Comparison of ENCODE assay signal across 15 cellular contexts in the genomic region with DNA sequence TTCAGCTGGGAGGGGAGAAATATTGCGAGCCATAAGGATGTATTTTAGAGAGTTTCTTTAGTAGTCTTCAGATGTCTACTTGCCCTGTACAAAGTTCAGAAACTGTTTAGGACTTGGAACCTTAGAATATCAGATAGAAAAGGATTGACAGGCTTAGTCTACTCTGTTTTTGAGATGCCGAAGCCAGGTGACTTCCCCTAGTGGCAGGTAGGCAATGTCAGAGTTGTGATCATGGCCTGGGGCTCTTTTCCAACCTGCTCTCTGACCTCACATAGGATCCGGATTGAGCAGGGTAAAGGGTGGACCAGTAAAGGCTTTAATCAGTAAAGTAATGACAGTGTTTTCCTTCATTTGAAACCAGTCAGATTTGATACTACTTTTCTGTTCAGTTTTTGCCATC. TPM values are rescaled to one million over a fixed set of nuclear protein-coding genes. Genes with fewer than 3 reads are reported as not detected.
DNase-seq lines count a peak whose midpoint lies in the region; TF ChIP-seq lines count a peak whose summit lies in the region.
"Had no signal": no experiment of that assay in that cellular context is flagged by ENCODE, and none has a peak within 500 bp of the region (broad histone marks: within the 10 kb centered on the region; RNA-seq: fewer than 3 reads in every experiment).

No MANE protein-coding gene starts in this region.

- H3K4me1 Mint-ChIP-seq in activated T-cell treated with anti-CD3 and anti-CD28 coated beads, Interleukin-2, amount 50 U/mL, for 24 hours (ENCODE audit: low read depth), result no peaks in the 10 kb centered on the region
- peaks cover 6 to 7% of the 10 kb centered on the region in 2 experiments; a peak in 3 of 4 replicates for H3K4me1 Mint-ChIP-seq in H9
- peaks cover 21% of the 10 kb centered on the region for H3K4me1 Mint-ChIP-seq in activated naive CD8-positive, alpha-beta T cell (ENCODE audit: low read depth)

- no peak overlapping the region for H2BK20ac ChIP-seq in H9 (ENCODE audit: low read depth, low read length, poor library complexity, severe bottlenecking)

- no peak overlapping the region for H3K4ac ChIP-seq in H9 (ENCODE audit: low read depth, low read length)
- no peak overlapping the region for H3K4ac ChIP-seq in mesendoderm (ENCODE audit: low read depth, low read length)

- no peaks in the 10 kb centered on the region for H3K4me1 ChIP-seq in H9 (ENCODE audit: insufficient read depth, low read length)
- no peaks in the 10 kb centered on the region for H3K4me1 ChIP-seq in mesendoderm (ENCODE audit: control insufficient read depth, low read depth, low read length)

- WGBS in H9 (ENCODE audit: extremely low coverage, insufficient read length, low lambda C conversion rate), result no CpG with 5 or more reads among the region's 3 CpGs
- WGBS in mesendoderm (ENCODE audit: extremely low coverage, insufficient coverage, low lambda C conversion rate), result no CpG with 5 or more reads among the region's 3 CpGs

- no peak overlapping the region for H3K18ac ChIP-seq in H9 (ENCODE audit: insufficient read length, low read depth, low read length)
- no peak overlapping the region for H3K18ac ChIP-seq in mesendoderm (ENCODE audit: low read length)

- H3K14ac ChIP-seq in H9 (ENCODE audit: insufficient read depth, low read length), result no peak overlapping the region

- H3K27me3 Mint-ChIP-seq in activated T-cell treated with anti-CD3 and anti-CD28 coated beads, Interleukin-2, amount 50 U/mL, for 24 hours, result no peaks in the 10 kb centered on the region
- no peaks in the 10 kb centered on the region; the same call in 1 of the 2 replicates for H3K27me3 Mint-ChIP-seq in H9 (ENCODE audit: low read depth)
- H3K27me3 Mint-ChIP-seq in activated naive CD8-positive, alpha-beta T cell, result no peaks in the 10 kb centered on the region

- no peak overlapping the region for H4K91ac ChIP-seq in H9 (ENCODE audit: insufficient read length, low read depth, low read length)

- H4K5ac ChIP-seq in H9 (ENCODE audit: insufficient read length, low read depth, low read length) (no peak overlapping the region), mesendoderm (ENCODE audit: low read length) (no peak overlapping the region)

- no peak overlapping the region for H2BK120ac ChIP-seq in H9 (ENCODE audit: low read depth, low read length, poor library complexity, severe bottlenecking)
- no peak overlapping the region for H2BK120ac ChIP-seq in mesendoderm (ENCODE audit: low read depth, low read length)

- H3K23ac ChIP-seq in H9 (ENCODE audit: insufficient read length, low read depth, low read length), result no peak overlapping the region
- no peak overlapping the region for H3K23ac ChIP-seq in mesendoderm (ENCODE audit: low read length)

- H3K79me2 ChIP-seq in H9 (ENCODE audit: insufficient read depth, low read length), result no peaks in the 10 kb centered on the region
- no peaks in the 10 kb centered on the region for H3K79me2 ChIP-seq in mesendoderm (ENCODE audit: control insufficient read depth, insufficient read depth, low read length)

- H3K36me3 Mint-ChIP-seq in activated T-cell treated with anti-CD3 and anti-CD28 coated beads, Interleukin-2, amount 50 U/mL, for 24 hours (ENCODE audit: low read depth), result peaks cover 48% of the 10 kb centered on the region
- peaks cover 0 to 5% (median 5%) of the 10 kb centered on the region in 3 experiments; a peak in 4 of 7 replicates for H3K36me3 Mint-ChIP-seq in H9 (ENCODE audit: insufficient read depth in 1 of 3, low read depth in 3 of 3)
- peaks cover 19% of the 10 kb centered on the region for H3K36me3 Mint-ChIP-seq in activated naive CD8-positive, alpha-beta T cell

- no peaks in the 10 kb centered on the region for H3K9me3 ChIP-seq in H9 (ENCODE audit: control insufficient read depth, low read depth, low read length)

- H3K4me3 ChIP-seq in mesendoderm (ENCODE audit: low read length), result no peak overlapping the region
- H3K4me3 ChIP-seq: dorsolateral prefrontal cortex had no signal

- no peak for DNase-seq in activated T-cell treated with anti-CD3 and anti-CD28 coated beads, Interleukin-2, amount 50 U/mL, for 24 hours
- DNase-seq in activated T-cell treated with anti-CD3 and anti-CD28 coated beads, Interleukin-2, amount 50 U/mL, for 1 hour, result no peak
- DNase-seq in H9 (no peak), mesendoderm (peak; percentile 75), glomerular visceral epithelial cell (ENCODE audit: extremely low spot score) (no peak), NK-92 (lab: John Stamatoyannopoulos, UW; ENCODE audit: unreplicated experiment) (no peak), A172 (ENCODE audit: low spot score) (no peak)
- DNase-seq: activated CD4-positive, CD25-positive, alpha-beta regulatory T cell treated with anti-CD3 and anti-CD28 coated beads, Interleukin-2, amount 50 U/mL, for 72 hours; activated effector memory CD4-positive, alpha-beta T cell treated with anti-CD3 and anti-CD28 coated beads, Interleukin-2, amount 50 U/mL, for 16 hours; dorsolateral prefrontal cortex; hypothalamus; NCI-H1105; NK-92 treated with Interleukin-12 subunit alpha and Interleukin-12 subunit beta, amount 100 ng/mL, for 24 hours; SHP77 had no signal

- no peak overlapping the region for H2BK15ac ChIP-seq in H9 (ENCODE audit: low read depth, low read length)
- H2BK15ac ChIP-seq in mesendoderm (replicated peaks; ENCODE audit: low read depth), result no peak overlapping the region

- H3K56ac ChIP-seq in H9 (ENCODE audit: insufficient read length, low read depth, low read length) (no peak overlapping the region), mesendoderm (ENCODE audit: low read length) (no peak overlapping the region)

- H3K4me2 ChIP-seq in H9 (ENCODE audit: insufficient read depth, insufficient read length, low read length), result no peak overlapping the region
- H3K4me2 ChIP-seq in mesendoderm (ENCODE audit: low read length), result no peak overlapping the region

- H4K8ac ChIP-seq in H9 (replicated peaks; ENCODE audit: insufficient read length, low read depth, low read length) (no peak overlapping the region), mesendoderm (ENCODE audit: low read depth, low read length) (no peak overlapping the region)

- no peak overlapping the region for H2AFZ ChIP-seq in H9 (ENCODE audit: low read length)

- no peak overlapping the region for H2BK12ac ChIP-seq in H9 (ENCODE audit: insufficient read length, low read depth, low read length)

- no peaks in the 10 kb centered on the region for H3K23me2 ChIP-seq in H9 (ENCODE audit: insufficient read length, low read depth, low read length, poor library complexity, severe bottlenecking)

- no peaks in the 10 kb centered on the region for H4K20me1 ChIP-seq in H9 (ENCODE audit: control insufficient read depth, insufficient read depth, insufficient read length)

- no peaks in the 10 kb centered on the region for H3K9me3 Mint-ChIP-seq in activated T-cell treated with anti-CD3 and anti-CD28 coated beads, Interleukin-2, amount 50 U/mL, for 24 hours
- H3K9me3 Mint-ChIP-seq in H9, result peaks cover 3 to 6% of the 10 kb centered on the region in 2 experiments; a peak in 4 of 5 replicates
- peaks cover 6% of the 10 kb centered on the region for H3K9me3 Mint-ChIP-seq in activated naive CD8-positive, alpha-beta T cell (ENCODE audit: low read depth)

- H3K9ac ChIP-seq in H9 (ENCODE audit: extremely low read depth, insufficient read length, low read length) (no peak overlapping the region), mesendoderm (ENCODE audit: low read length) (no peak overlapping the region)

- H2AK5ac ChIP-seq in H9 (ENCODE audit: insufficient read length, low read length) (no peak overlapping the region), mesendoderm (ENCODE audit: low read length) (no peak overlapping the region)

- no peak overlapping the region for H3T11ph ChIP-seq in H9 (ENCODE audit: low read length)

- no peaks in the 10 kb centered on the region for H3K36me3 ChIP-seq in mesendoderm (ENCODE audit: control insufficient read depth, insufficient read depth, low read length)

- no peak overlapping the region for H3K27ac ChIP-seq in H9 (ENCODE audit: insufficient read length, low read depth, low read length)
- no peak overlapping the region for H3K27ac ChIP-seq in mesendoderm (ENCODE audit: low read depth, low read length)
- H3K27ac ChIP-seq: dorsolateral prefrontal cortex had no signal

- peak overlapping the region; percentile 78 for H3K27ac Mint-ChIP-seq in activated T-cell treated with anti-CD3 and anti-CD28 coated beads, Interleukin-2, amount 50 U/mL, for 24 hours
- no peak overlapping the region for H3K27ac Mint-ChIP-seq in H9
- H3K27ac Mint-ChIP-seq in activated naive CD8-positive, alpha-beta T cell, result no peak overlapping the region

- H3K79me1 ChIP-seq in H9 (ENCODE audit: insufficient read depth, low read depth, low read length, poor library complexity, severe bottlenecking) (no peaks in the 10 kb centered on the region), mesendoderm (ENCODE audit: low read length) (no peaks in the 10 kb centered on the region)

- no peak overlapping the region for H2BK5ac ChIP-seq in H9 (ENCODE audit: insufficient read length, low read length)
- no peak overlapping the region for H2BK5ac ChIP-seq in mesendoderm (ENCODE audit: low read length)

- peak overlapping the region; percentile 14 for H3K4me3 Mint-ChIP-seq in activated T-cell treated with anti-CD3 and anti-CD28 coated beads, Interleukin-2, amount 50 U/mL, for 24 hours
- no peak overlapping the region for H3K4me3 Mint-ChIP-seq in H9
- peak overlapping the region; percentile 56 for H3K4me3 Mint-ChIP-seq in activated naive CD8-positive, alpha-beta T cell

- peak; percentile 57 for TF ChIP-seq CTCF in H9 (conservative IDR thresholded peaks at IDR 0.05)

- no peaks in the 10 kb centered on the region for H3K27me3 ChIP-seq in H9 (ENCODE audit: insufficient read depth, low read length)
- H3K27me3 ChIP-seq in mesendoderm (ENCODE audit: insufficient read depth, low read length, poor library complexity), result no peaks in the 10 kb centered on the region

RNA-seq across cellular contexts. Expression of gene PRKCH, which starts 59.6 kb away (rescaled TPM):
- 5.2 and 6.0 TPM in 2 replicates for total RNA-seq in H9 (2021)
- 9.3 TPM for polyA plus RNA-seq in mesendoderm (2013, experiment 1 of 2)
- 7.0 TPM for polyA plus RNA-seq in mesendoderm (2013, experiment 2 of 2)
- 2.0 and 3.5 TPM in 2 replicates for total RNA-seq in A172 (2014; rRNA removed; shearing (Covaris generic))

Comparison
In these comparisons a context has a peak if more than half of its experiments do, and no peak if none do; other contexts are left out.
1. H3K4me3 Mint-ChIP-seq: peak in activated T-cell treated with anti-CD3 and anti-CD28 coated beads, Interleukin-2, amount 50 U/mL, for 24 hours (single experiment) and activated naive CD8-positive, alpha-beta T cell (single experiment); none in H9 (0 of 2).